ENCODE assay signal across 14 cellular contexts in the genomic region with DNA sequence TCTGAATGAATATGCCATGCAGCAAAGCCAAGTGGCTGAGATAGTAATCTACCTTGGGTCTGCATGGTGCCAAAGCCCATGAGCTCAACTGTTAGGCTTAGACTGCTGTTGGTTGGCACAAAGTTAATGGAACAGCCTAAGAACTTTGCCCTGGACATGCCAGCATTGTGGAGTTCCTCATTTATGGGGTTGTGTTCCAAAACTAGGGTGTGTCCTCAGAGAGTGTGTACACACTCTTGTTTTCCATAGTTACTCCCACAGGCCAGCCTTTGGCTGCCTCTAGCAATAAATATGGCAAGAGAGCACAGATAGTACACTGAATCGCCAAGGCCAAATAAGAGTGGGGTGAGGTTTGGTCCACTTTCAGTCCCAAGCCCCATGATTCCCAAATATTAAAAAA. TPM values are rescaled to one million over a fixed set of nuclear protein-coding genes. Genes with fewer than 3 reads are reported as not detected.
"Had no signal": no experiment of that assay in that cellular context is flagged by ENCODE, and none has a peak within 500 bp of the region (broad histone marks: within the 10 kb centered on the region; RNA-seq: fewer than 3 reads in every experiment).

No MANE protein-coding gene starts in this region.

RNA-seq across cellular contexts. Expression of a gene that starts 30.6 kb away (rescaled TPM):
- total RNA-seq: stomach, subcutaneous adipose tissue, suprapubic skin, temporal lobe, thoracic aorta, thyroid gland, tibial nerve, transverse colon, upper lobe of left lung, upper lobe of right lung, ureter, urinary bladder, uterus, vagina had no signal
- polyA plus RNA-seq: stomach, urinary bladder had no signal
